Comparison of ENCODE assay signal across 10 cellular contexts in genomic region chr19:15197275-15198005, GRCh38. TPM values are rescaled to one million over a fixed set of nuclear protein-coding genes. Genes with fewer than 3 reads are reported as not detected.
DNase-seq lines count a peak whose midpoint lies in the region; ATAC-seq, FAIRE-seq and TF ChIP-seq lines count a peak whose summit lies in the region.
"Had no signal": no experiment of that assay in that cellular context is flagged by ENCODE, and none has a peak within 500 bp of the region (broad histone marks: within the 10 kb centered on the region; RNA-seq: fewer than 3 reads in every experiment).

No MANE protein-coding gene starts in this region.

- TF ChIP-seq CTCF in WTC11 (IDR thresholded peaks at IDR 0.05) (no peak), nephron progenitor cell (IDR thresholded peaks at IDR 0.05) (no peak), spleen (IDR thresholded peaks at IDR 0.05 in 8 of 11, conservative IDR thresholded peaks at IDR 0.05 in 3 of 11) (no peak), Caco-2 (IDR thresholded peaks at IDR 0.05; ENCODE audit: insufficient read depth in 1 of 2, low read depth in 1 of 2, low read length in 1 of 2, severe bottlenecking in 1 of 2, unreplicated experiment in 1 of 2) (no peak)

- 4 to 19% (median 8%) methylated on average over 7 to 13 of the region's 15 CpGs for WGBS in spleen, 5 donors

- H3K27ac ChIP-seq in KOPT-K1 (ENCODE audit: low read depth, low read length, poor library complexity, severe bottlenecking) (peak overlapping the region; percentile 35), spleen (peak overlapping the region in 4 of 8 donors; percentile 4 to 45 (median 25))
- H3K27ac ChIP-seq: upper lobe of right lung had no signal

- no peaks in the 10 kb centered on the region for H3K9me3 ChIP-seq in KOPT-K1 (ENCODE audit: insufficient read depth, low read length, poor library complexity, severe bottlenecking)
- no peaks in the 10 kb centered on the region for H3K9me3 ChIP-seq in spleen
- H3K9me3 ChIP-seq in Caco-2, result no peaks in the 10 kb centered on the region
- H3K9me3 ChIP-seq: upper lobe of right lung had no signal

- H3K4me3 Mint-ChIP-seq in WTC11 (peak overlapping the region; percentile 77), nephron progenitor cell (peak overlapping the region; percentile 74), Caco-2 (ENCODE audit: unreplicated experiment) (no peak overlapping the region)

- H3K4me1 ChIP-seq in spleen, result peaks cover 0 to 72% (median 47%) of the 10 kb centered on the region in 6 donors
- H3K4me1 ChIP-seq in Caco-2, result 0 out of 2 replicates have a peak, but pooled peaks cover 6% of the 10 kb centered on the region

- TF ChIP-seq POLR2A in spleen (IDR thresholded peaks at IDR 0.05) (no peak), H54 (IDR thresholded peaks at IDR 0.05; ENCODE audit: low read depth, low read length) (no peak)

- POLR2A ChIA-PET in WTC11 (lab: Charles Lee) (no interaction called here), Caco-2 (lab: Charles Lee) (no interaction called here)

- H3K4me3 ChIP-seq in spleen (peak overlapping the region in 1 of 8 donors; percentile 36), Caco-2 (ENCODE audit: low read depth, low read length) (no peak overlapping the region)
- H3K4me3 ChIP-seq: upper lobe of right lung had no signal

- H3K27me3 Mint-ChIP-seq in WTC11 (ENCODE audit: low read depth) (peaks cover 6% of the 10 kb centered on the region; the same call in 1 of the 2 replicates), nephron progenitor cell (ENCODE audit: low read depth, poor library complexity) (peaks cover 10% of the 10 kb centered on the region), Caco-2 (ENCODE audit: insufficient read depth, unreplicated experiment) (no peaks in the 10 kb centered on the region)

- CTCF ChIA-PET in WTC11 (lab: Charles Lee) (interaction anchor here (2.6 kb wide), 1 partner anchor 96 kb away, joined by 14 read pairs; no protein-coding TSS in a partner anchor), Caco-2 (lab: Charles Lee) (no interaction called here)

- H3K9me3 Mint-ChIP-seq in WTC11, result no peaks in the 10 kb centered on the region
- no peaks in the 10 kb centered on the region for H3K9me3 Mint-ChIP-seq in nephron progenitor cell
- H3K9me3 Mint-ChIP-seq in Caco-2 (ENCODE audit: unreplicated experiment), result no peaks in the 10 kb centered on the region

- H3K27ac Mint-ChIP-seq in WTC11, result peak overlapping the region; percentile 81; the same call in 1 of the 2 replicates
- no peak overlapping the region for H3K27ac Mint-ChIP-seq in nephron progenitor cell
- H3K27ac Mint-ChIP-seq in Caco-2 (ENCODE audit: unreplicated experiment), result no peak overlapping the region

- BruUV-seq in Caco-2 (replicated peaks; lab: Mats Ljungman, UMichigan), result no TSS peak

- H3K4me1 Mint-ChIP-seq in WTC11 (peaks cover 31% of the 10 kb centered on the region), nephron progenitor cell (peaks cover 36% of the 10 kb centered on the region), Caco-2 (ENCODE audit: low read depth, unreplicated experiment) (peaks cover 16% of the 10 kb centered on the region)

- FAIRE-seq in H54 (lab: Jason Lieb, UNC), result no peak
- FAIRE-seq: RCC 7860 had no signal

- intact Hi-C loops in spleen (cut with DNase I; ENCODE audit: low total_unique reads), result no loop called here
- intact Hi-C loops in Caco-2 (cut with micrococcal nuclease; ENCODE audit: unreplicated experiment), result loop anchor here (5.0 kb wide), 1 partner anchor 50 kb away; no protein-coding TSS in a partner anchor

- H3K36me3 ChIP-seq in KOPT-K1 (ENCODE audit: insufficient read depth, low read length) (no peaks in the 10 kb centered on the region), spleen (peaks cover 0 to 6% (median 0%) of the 10 kb centered on the region in 6 donors), Caco-2 (ENCODE audit: control insufficient read depth, insufficient read depth, low read length) (peaks cover 2% of the 10 kb centered on the region; the same call in 1 of the 2 replicates)
- H3K36me3 ChIP-seq: upper lobe of right lung had no signal

- DNase-seq in DMS79 treated with DMSO at 0.1 percent for 48 hours (lab: John Stamatoyannopoulos, UW), result peak; percentile 48
- no peak for DNase-seq in WTC11 (ENCODE audit: low spot score)
- DNase-seq in nephron progenitor cell, result no peak
- DNase-seq in spleen, result no peak
- no peak for DNase-seq in Caco-2
- DNase-seq in H54 (ENCODE audit: insufficient read length, low spot score), result no peak
- DNase-seq: effector CD4-positive, alpha-beta T cell; upper lobe of right lung had no signal

- H3K27me3 ChIP-seq in spleen (replicated peaks in 1 of 7) (peaks cover 2 to 99% (median 45%) of the 10 kb centered on the region in 7 donors), Caco-2 (replicated peaks; ENCODE audit: control insufficient read depth, insufficient read depth, low read length) (no peaks in the 10 kb centered on the region)

- no peak for ATAC-seq in WTC11
- ATAC-seq: upper lobe of right lung had no signal

- H3K36me3 Mint-ChIP-seq in WTC11 (peaks cover 20% of the 10 kb centered on the region), nephron progenitor cell (ENCODE audit: low read depth) (peaks cover 35% of the 10 kb centered on the region), Caco-2 (ENCODE audit: insufficient read depth, unreplicated experiment) (peaks cover 22% of the 10 kb centered on the region)

TF ChIP-seq in WTC11, 78 proteins besides CTCF, POLR2A, EP300 and RAD21 (continues in another document):
- TF ChIP-seq CDX4 (CRISPR knock-in tag; IDR thresholded peaks at IDR 0.05; ENCODE audit: borderline replicate concordance) (no peak), PRDM15 (CRISPR knock-in tag; IDR thresholded peaks at IDR 0.05) (no peak), RORB (CRISPR knock-in tag; IDR thresholded peaks at IDR 0.05) (no peak), MXD4 (CRISPR knock-in tag; IDR thresholded peaks at IDR 0.05; ENCODE audit: borderline replicate concordance) (no peak), E2F5 (CRISPR knock-in tag; IDR thresholded peaks at IDR 0.05) (no peak), PRRX2 (CRISPR knock-in tag; IDR thresholded peaks at IDR 0.05) (no peak), GTF2I (CRISPR knock-in tag; conservative IDR thresholded peaks at IDR 0.05) (no peak), SP1 (CRISPR knock-in tag; conservative IDR thresholded peaks at IDR 0.05) (no peak)
- TF ChIP-seq, protein P1, sequence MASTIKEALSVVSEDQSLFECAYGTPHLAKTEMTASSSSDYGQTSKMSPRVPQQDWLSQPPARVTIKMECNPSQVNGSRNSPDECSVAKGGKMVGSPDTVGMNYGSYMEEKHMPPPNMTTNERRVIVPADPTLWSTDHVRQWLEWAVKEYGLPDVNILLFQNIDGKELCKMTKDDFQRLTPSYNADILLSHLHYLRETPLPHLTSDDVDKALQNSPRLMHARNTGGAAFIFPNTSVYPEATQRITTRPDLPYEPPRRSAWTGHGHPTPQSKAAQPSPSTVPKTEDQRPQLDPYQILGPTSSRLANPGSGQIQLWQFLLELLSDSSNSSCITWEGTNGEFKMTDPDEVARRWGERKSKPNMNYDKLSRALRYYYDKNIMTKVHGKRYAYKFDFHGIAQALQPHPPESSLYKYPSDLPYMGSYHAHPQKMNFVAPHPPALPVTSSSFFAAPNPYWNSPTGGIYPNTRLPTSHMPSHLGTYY (CRISPR knock-in tag; IDR thresholded peaks at IDR 0.05), result no peak

RNA-seq across cellular contexts. Expression of gene NOTCH3, which starts 3.4 kb away (rescaled TPM):
- 133 to 153 TPM (median 144 TPM) in 3 replicates for total RNA-seq in WTC11 (2021)
- total RNA-seq in spleen, result 10 to 100 TPM; 52.1 to 94.9 (median 62.6) TPM
- 1 to 10 TPM; 1.4 to 5.9 (median 2.5) TPM for polyA plus RNA-seq in spleen
- total RNA-seq in Caco-2 (2022), result 53.5 and 60.6 TPM in 2 replicates

RNA-seq across cellular contexts. Expression of gene EPHX3, which starts 34.8 kb away (rescaled TPM):
- 27.1 to 31.3 TPM (median 29.9 TPM) in 3 replicates for total RNA-seq in WTC11 (2021)
- total RNA-seq in spleen, result 1 to 10 TPM; 1.6 to 6.6 (median 3.8) TPM
- under 1 TPM; 0.13 to 0.67 (median 0.59) TPM for polyA plus RNA-seq in spleen
- 0.97 and 1.2 TPM in 2 replicates for total RNA-seq in Caco-2 (2022)
